ENCODE assay signal across 8 cellular contexts in genomic region chr2:241965931-241966412, GRCh38.
DNase-seq lines count a peak whose midpoint lies in the region; ATAC-seq and TF ChIP-seq lines count a peak whose summit lies in the region.

No MANE protein-coding gene starts in this region.

- TF ChIP-seq CTCF in GM23338 (conservative IDR thresholded peaks at IDR 0.05; ENCODE audit: low read depth in 2 of 2), result no peak

- H3K4me1 Mint-ChIP-seq in GM23338, result peaks cover 3% of the 10 kb centered on the region; the same call in 1 of the 3 replicates
- peaks cover 18 to 19% of the 10 kb centered on the region in 2 donors for H3K4me1 Mint-ChIP-seq in effector memory CD8-positive, alpha-beta T cell (ENCODE audit: low read depth in 2 of 2)
- H3K4me1 Mint-ChIP-seq in naive B cell, result peaks cover 60 to 72% (median 67%) of the 10 kb centered on the region in 3 donors
- H3K4me1 Mint-ChIP-seq in stimulated activated effector memory CD8-positive, alpha-beta T cell treated with anti-CD3 and anti-CD28 coated beads, Interleukin-12 subunit alpha, Interleukin-12 subunit beta, amount 100 ng/mL, for 72 hours, result peaks cover 33% of the 10 kb centered on the region

- no peak overlapping the region for H3K27ac Mint-ChIP-seq in GM23338
- peak overlapping the region; percentile 92 to 95 for H3K27ac Mint-ChIP-seq in effector memory CD8-positive, alpha-beta T cell
- peak overlapping the region; percentile 90 to 99 (median 94) for H3K27ac Mint-ChIP-seq in naive B cell
- peak overlapping the region; percentile 92 for H3K27ac Mint-ChIP-seq in stimulated activated effector memory CD8-positive, alpha-beta T cell treated with anti-CD3 and anti-CD28 coated beads, Interleukin-12 subunit alpha, Interleukin-12 subunit beta, amount 100 ng/mL, for 72 hours

- H3F3A ChIP-seq in GM23338 (replicated peaks; ENCODE audit: low read depth), result no peaks in the 10 kb centered on the region

- H3K4me1 ChIP-seq in GM23338 (ENCODE audit: insufficient read depth), result no peaks in the 10 kb centered on the region

- H3K27me3 Mint-ChIP-seq in GM23338 (ENCODE audit: insufficient read depth, low read depth, poor library complexity) (peaks cover 2% of the 10 kb centered on the region), naive B cell (no peaks in the 10 kb centered on the region)
- H3K27me3 Mint-ChIP-seq in effector memory CD8-positive, alpha-beta T cell, result no peaks in the 10 kb centered on the region

- no peaks in the 10 kb centered on the region for H3K79me2 ChIP-seq in GM23338 (replicated peaks; ENCODE audit: insufficient read depth)

- DNase-seq in GM04503 (ENCODE audit: low read depth) (peak; percentile 83), GM23338 (ENCODE audit: low spot score) (no peak), LHCN-M2 (ENCODE audit: low read depth) (peak; percentile 100), naive B cell (peak; percentile 76), mesenteric fat pad (ENCODE audit: low spot score) (no peak)
- DNase-seq in activated CD4-positive, alpha-beta T cell treated with anti-CD3 and anti-CD28 coated beads for 48 hours, result peak; percentile 82
- DNase-seq in effector memory CD8-positive, alpha-beta T cell, result peak; percentile 51 to 59 (median 54)
- DNase-seq in stimulated activated effector memory CD8-positive, alpha-beta T cell treated with anti-CD3 and anti-CD28 coated beads, Interleukin-12 subunit alpha, Interleukin-12 subunit beta, amount 100 ng/mL, for 72 hours (ENCODE audit: low spot score in 2 of 2), result peak; percentile 30 to 79

- H3K9me2 ChIP-seq in GM23338 (ENCODE audit: insufficient read depth), result no peaks in the 10 kb centered on the region

- H3K4me3 Mint-ChIP-seq in GM23338 (no peak overlapping the region), naive B cell (peak overlapping the region; percentile 77 to 97 (median 88))
- peak overlapping the region; percentile 78 to 86 for H3K4me3 Mint-ChIP-seq in effector memory CD8-positive, alpha-beta T cell
- H3K4me3 Mint-ChIP-seq in stimulated activated effector memory CD8-positive, alpha-beta T cell treated with anti-CD3 and anti-CD28 coated beads, Interleukin-12 subunit alpha, Interleukin-12 subunit beta, amount 100 ng/mL, for 72 hours, result peak overlapping the region; percentile 76

- no peak overlapping the region for H3K4me2 ChIP-seq in GM23338

- H2AFZ ChIP-seq in GM23338, result no peak overlapping the region

- H3K36me3 ChIP-seq in GM23338 (ENCODE audit: insufficient read depth), result no peaks in the 10 kb centered on the region

- H3K27me3 ChIP-seq in GM23338 (ENCODE audit: insufficient read depth), result no peaks in the 10 kb centered on the region

- H3K9me3 Mint-ChIP-seq in GM23338, result no peaks in the 10 kb centered on the region
- H3K9me3 Mint-ChIP-seq in effector memory CD8-positive, alpha-beta T cell, result no peaks in the 10 kb centered on the region
- H3K9me3 Mint-ChIP-seq in naive B cell, result peaks cover 0 to 2% (median 0%) of the 10 kb centered on the region in 7 donors
- peaks cover 4% of the 10 kb centered on the region for H3K9me3 Mint-ChIP-seq in stimulated activated effector memory CD8-positive, alpha-beta T cell treated with anti-CD3 and anti-CD28 coated beads, Interleukin-12 subunit alpha, Interleukin-12 subunit beta, amount 100 ng/mL, for 72 hours

- no peak overlapping the region for H3K4me3 ChIP-seq in GM23338

- ATAC-seq in GM23338, result peak; percentile 48; the same call in 2 of the 3 replicates
- ATAC-seq in effector memory CD8-positive, alpha-beta T cell (replicated peaks), result peak; percentile 97
- peak; percentile 75 to 78 for ATAC-seq in naive B cell (ENCODE audit: low read depth in 2 of 2)
- ATAC-seq in stimulated activated effector memory CD8-positive, alpha-beta T cell treated with anti-CD3 and anti-CD28 coated beads, Interleukin-12 subunit alpha, Interleukin-12 subunit beta, amount 100 ng/mL, for 72 hours, result peak; percentile 95

- H4K20me1 ChIP-seq in GM23338 (replicated peaks; ENCODE audit: insufficient read depth), result peaks cover 5% of the 10 kb centered on the region; the same call in 1 of the 2 replicates

- no peak overlapping the region for H3K27ac ChIP-seq in GM23338 (ENCODE audit: low read depth)

- H3K36me3 Mint-ChIP-seq in GM23338 (ENCODE audit: low read depth) (no peaks in the 10 kb centered on the region), naive B cell (peaks cover 3 to 17% of the 10 kb centered on the region in 2 donors)
- peaks cover 8% of the 10 kb centered on the region for H3K36me3 Mint-ChIP-seq in effector memory CD8-positive, alpha-beta T cell (ENCODE audit: insufficient read depth)
- peaks cover 5% of the 10 kb centered on the region for H3K36me3 Mint-ChIP-seq in stimulated activated effector memory CD8-positive, alpha-beta T cell treated with anti-CD3 and anti-CD28 coated beads, Interleukin-12 subunit alpha, Interleukin-12 subunit beta, amount 100 ng/mL, for 72 hours

TF ChIP-seq in GM23338, 12 proteins besides CTCF, POLR2A, EP300 and RAD21 (continues in another document):
- TF ChIP-seq NANOG (IDR thresholded peaks at IDR 0.05; ENCODE audit: borderline replicate concordance) (no peak), CREB1 (CRISPR knock-in tag; IDR thresholded peaks at IDR 0.05; ENCODE audit: low read depth) (no peak), EZH2 (IDR thresholded peaks at IDR 0.05; ENCODE audit: low read depth, unreplicated experiment) (no peak), ETS1 (IDR thresholded peaks at IDR 0.05) (no peak), ZNF331 (CRISPR knock-in tag; IDR thresholded peaks at IDR 0.05; ENCODE audit: low read depth) (no peak), STAT1 (IDR thresholded peaks at IDR 0.05; ENCODE audit: unreplicated experiment) (no peak), POLR2AphosphoS5 (IDR thresholded peaks at IDR 0.05; ENCODE audit: low read depth) (no peak), ZNF462 (CRISPR knock-in tag; IDR thresholded peaks at IDR 0.05) (no peak), EZH2phosphoT487 (IDR thresholded peaks at IDR 0.05; ENCODE audit: unreplicated experiment) (no peak)

Comparison
In these comparisons a context has a peak if more than half of its experiments do, and no peak if none do; other contexts are left out.
1. DNase-seq: peak in GM04503 (single experiment), LHCN-M2 (single experiment), activated CD4-positive, alpha-beta T cell treated with anti-CD3 and anti-CD28 coated beads for 48 hours (single experiment), effector memory CD8-positive, alpha-beta T cell (3 of 3), naive B cell (single experiment) and stimulated activated effector memory CD8-positive, alpha-beta T cell treated with anti-CD3 and anti-CD28 coated beads, Interleukin-12 subunit alpha, Interleukin-12 subunit beta, amount 100 ng/mL, for 72 hours (2 of 2); none in GM23338 (single experiment) and mesenteric fat pad (single experiment).
2. Peak in every context shown above with its lines, with median percentiles within 50 percentile points of each other: ATAC-seq.